In genomic region chr14:100275214-100275613, GRCh38 we compare ENCODE assay signal across 21 cellular contexts. TPM values are rescaled to one million over a fixed set of nuclear protein-coding genes. Genes with fewer than 3 reads are reported as not detected.
DNase-seq lines count a peak whose midpoint lies in the region; ATAC-seq and TF ChIP-seq lines count a peak whose summit lies in the region.
"Had no signal": no experiment of that assay in that cellular context is flagged by ENCODE, and none has a peak within 500 bp of the region (broad histone marks: within the 10 kb centered on the region; RNA-seq: fewer than 3 reads in every experiment).

No MANE protein-coding gene starts in this region.

- WGBS in mesodermal cell (ENCODE audit: insufficient coverage in 2 of 2), 2 experiments = 78 to 82% methylated on average over 4 to 6 of the region's 7 CpGs

- no peak overlapping the region for H3K27ac ChIP-seq in A673 (ENCODE audit: low read depth, low read length, poor library complexity, severe bottlenecking)
- peak overlapping the region; percentile 5 for H3K27ac ChIP-seq in CD4-positive, alpha-beta memory T cell (ENCODE audit: low read depth, low read length)
- H3K27ac ChIP-seq in mesodermal cell (ENCODE audit: low read depth, low read length, severe bottlenecking) = peak overlapping the region; percentile 41
- H3K27ac ChIP-seq: esophagus muscularis mucosa had no signal

- CTCF ChIA-PET in A673 (lab: Charles Lee) = no interaction called here
- CTCF ChIA-PET in CD4-positive, alpha-beta memory T cell (lab: Charles Lee; ENCODE audit: partially characterized antibody) = interaction anchor here (5.6 kb wide), 1 partner anchor 10 kb away, joined by 38 read pairs; no protein-coding TSS in a partner anchor

- BruUV-seq in A673 (replicated peaks; lab: Mats Ljungman, UMichigan) = no TSS peak

- peaks cover 11% of the 10 kb centered on the region for H3K36me3 ChIP-seq in A673 (ENCODE audit: insufficient read depth, low read length, poor library complexity, severe bottlenecking)
- peaks cover 26% of the 10 kb centered on the region for H3K36me3 ChIP-seq in CD4-positive, alpha-beta memory T cell (ENCODE audit: insufficient read depth, low read length)
- peaks cover 74% of the 10 kb centered on the region for H3K36me3 ChIP-seq in mesodermal cell (ENCODE audit: control insufficient read depth, insufficient read depth, low read length)

- H3K27me3 Mint-ChIP-seq in CD4-positive, alpha-beta memory T cell = no peaks in the 10 kb centered on the region
- H3K27me3 Mint-ChIP-seq in activated T-helper 1 cell treated with anti-CD3 and anti-CD28 coated beads, Interleukin-12 subunit alpha, Interleukin-12 subunit beta, Interleukin-2, Interleukin-4 antibody, amounts not matched to agents 30 ng/mL and 10 ng/mL and 1 ng/mL, durations not matched to agents 14 hours and 24 hours and 36 hours (ENCODE audit: insufficient read depth) = no peaks in the 10 kb centered on the region
- H3K27me3 Mint-ChIP-seq: IgD-negative memory B cell had no signal

- H3K4me3 Mint-ChIP-seq in CD4-positive, alpha-beta memory T cell = peak overlapping the region in 5 of 8 donors; percentile 1 to 40 (median 17)
- H3K4me3 Mint-ChIP-seq in activated T-helper 1 cell treated with anti-CD3 and anti-CD28 coated beads, Interleukin-12 subunit alpha, Interleukin-12 subunit beta, Interleukin-2, Interleukin-4 antibody, amounts not matched to agents 30 ng/mL and 10 ng/mL and 1 ng/mL, durations not matched to agents 14 hours and 24 hours and 36 hours = no peak overlapping the region
- H3K4me3 Mint-ChIP-seq: neural crest cell had no signal

- peaks cover 0 to 39% of the 10 kb centered on the region in 2 donors for H3K36me3 Mint-ChIP-seq in CD4-positive, alpha-beta memory T cell
- H3K36me3 Mint-ChIP-seq in activated T-helper 1 cell treated with anti-CD3 and anti-CD28 coated beads, Interleukin-12 subunit alpha, Interleukin-12 subunit beta, Interleukin-2, Interleukin-4 antibody, amounts not matched to agents 30 ng/mL and 10 ng/mL and 1 ng/mL, durations not matched to agents 14 hours and 24 hours and 36 hours (ENCODE audit: low read depth) = peaks cover 16% of the 10 kb centered on the region
- H3K36me3 Mint-ChIP-seq: immature natural killer cell had no signal

- H3K27ac Mint-ChIP-seq in CD4-positive, alpha-beta memory T cell = peak overlapping the region; percentile 17 to 84 (median 66)
- peak overlapping the region; percentile 8 for H3K27ac Mint-ChIP-seq in activated T-helper 1 cell treated with anti-CD3 and anti-CD28 coated beads, Interleukin-12 subunit alpha, Interleukin-12 subunit beta, Interleukin-2, Interleukin-4 antibody, amounts not matched to agents 30 ng/mL and 10 ng/mL and 1 ng/mL, durations not matched to agents 14 hours and 24 hours and 36 hours
- H3K27ac Mint-ChIP-seq: activated T-helper 2 cell treated with anti-CD3 and anti-CD28 coated beads, Interferon-gamma antibody, Interleukin-2, Interleukin-4, amounts not matched to agents 10 μg/mL and 5 μg/mL and 100 μg/mL, durations not matched to agents 14 hours and 24 hours and 36 hours had no signal

- DNase-seq in A673 (ENCODE audit: low spot score) (peak; percentile 21), NCI-H1092 treated with DMSO at 0.1 percent for 48 hours (lab: John Stamatoyannopoulos, UW) (no peak), NCI-H2107 (lab: John Stamatoyannopoulos, UW) (no peak)
- no peak for DNase-seq in CD4-positive, alpha-beta memory T cell
- DNase-seq in activated T-helper 1 cell treated with anti-CD3 and anti-CD28 coated beads, Interleukin-12 subunit alpha, Interleukin-12 subunit beta, Interleukin-2, Interleukin-4 antibody, amounts not matched to agents 30 ng/mL and 10 ng/mL and 1 ng/mL, durations not matched to agents 14 hours and 24 hours and 36 hours (ENCODE audit: low spot score) = no peak
- DNase-seq: activated CD4-positive, alpha-beta T cell treated with anti-CD3 and anti-CD28 coated beads for 48 hours; cortex of kidney; DMS153; immature natural killer cell; NCI-H187 treated with DMSO at 0.1 percent for 48 hours; NCI-H524 treated with DMSO at 0.1 percent for 48 hours; right cardiac atrium had no signal

- H3K9me3 ChIP-seq in A673 (ENCODE audit: low read depth, low read length, poor library complexity, severe bottlenecking) (no peaks in the 10 kb centered on the region), mesodermal cell (ENCODE audit: control insufficient read depth, low read length) (no peaks in the 10 kb centered on the region)
- H3K9me3 ChIP-seq in CD4-positive, alpha-beta memory T cell (ENCODE audit: control insufficient read depth in 1 of 2, low read length in 2 of 2) = no peaks in the 10 kb centered on the region
- H3K9me3 ChIP-seq: esophagus muscularis mucosa had no signal

- intact Hi-C loops in A673 (cut with micrococcal nuclease; ENCODE audit: unreplicated experiment) = no loop called here
- intact Hi-C loops in CD4-positive, alpha-beta memory T cell (cut with micrococcal nuclease) = no loop called here
- intact Hi-C loops in activated T-helper 1 cell treated with anti-CD3 and anti-CD28 coated beads, Interleukin-12 subunit alpha, Interleukin-12 subunit beta, Interleukin-2, Interleukin-4 antibody, amounts not matched to agents 30 ng/mL and 10 ng/mL and 1 ng/mL, durations not matched to agents 14 hours and 24 hours and 36 hours (cut with micrococcal nuclease) = no loop called here

- no peak overlapping the region for H3K4me3 ChIP-seq in A673 (ENCODE audit: low read depth, low read length, poor library complexity, severe bottlenecking)
- H3K4me3 ChIP-seq in CD4-positive, alpha-beta memory T cell (ENCODE audit: low read length in 2 of 2) = no peak overlapping the region
- no peak overlapping the region for H3K4me3 ChIP-seq in mesodermal cell (ENCODE audit: extremely low read depth, insufficient read depth, low read length, poor library complexity, severe bottlenecking)
- H3K4me3 ChIP-seq: esophagus muscularis mucosa, lung had no signal

- POLR2A ChIA-PET in A673 (lab: Charles Lee; ENCODE audit: low non-redundant PET) = no interaction called here
- POLR2A ChIA-PET in CD4-positive, alpha-beta memory T cell (lab: Charles Lee; ENCODE audit: partially characterized antibody) = no interaction called here

- H3K27me3 ChIP-seq in A673 (replicated peaks; ENCODE audit: insufficient read depth, low read depth, low read length, poor library complexity) = no peaks in the 10 kb centered on the region
- no peaks in the 10 kb centered on the region for H3K27me3 ChIP-seq in CD4-positive, alpha-beta memory T cell (ENCODE audit: insufficient read depth, low read length)
- H3K27me3 ChIP-seq: esophagus muscularis mucosa had no signal

- peaks cover 41 to 72% (median 56%) of the 10 kb centered on the region in 4 donors for H3K4me1 Mint-ChIP-seq in CD4-positive, alpha-beta memory T cell
- peaks cover 24% of the 10 kb centered on the region for H3K4me1 Mint-ChIP-seq in activated T-helper 1 cell treated with anti-CD3 and anti-CD28 coated beads, Interleukin-12 subunit alpha, Interleukin-12 subunit beta, Interleukin-2, Interleukin-4 antibody, amounts not matched to agents 30 ng/mL and 10 ng/mL and 1 ng/mL, durations not matched to agents 14 hours and 24 hours and 36 hours (ENCODE audit: low read depth)

- no peak for ATAC-seq in HG02571 (IDR thresholded peaks at IDR 0.05; ENCODE audit: unreplicated experiment)
- ATAC-seq: HCT116, right cardiac atrium had no signal

- H3K4me1 ChIP-seq in A673 (ENCODE audit: insufficient read depth, low read length, poor library complexity, severe bottlenecking) = no peaks in the 10 kb centered on the region
- H3K4me1 ChIP-seq in CD4-positive, alpha-beta memory T cell (ENCODE audit: insufficient read depth, low read length) = peaks cover 39% of the 10 kb centered on the region
- peaks cover 25% of the 10 kb centered on the region for H3K4me1 ChIP-seq in mesodermal cell (ENCODE audit: control insufficient read depth, insufficient read depth, low read length, poor library complexity, severe bottlenecking)

- no peak for TF ChIP-seq CTCF in A673 (conservative IDR thresholded peaks at IDR 0.05; ENCODE audit: low read depth, low read length)

- H3K9me3 Mint-ChIP-seq in CD4-positive, alpha-beta memory T cell = peaks cover 0 to 2% (median 0%) of the 10 kb centered on the region in 8 donors
- H3K9me3 Mint-ChIP-seq in activated T-helper 1 cell treated with anti-CD3 and anti-CD28 coated beads, Interleukin-12 subunit alpha, Interleukin-12 subunit beta, Interleukin-2, Interleukin-4 antibody, amounts not matched to agents 30 ng/mL and 10 ng/mL and 1 ng/mL, durations not matched to agents 14 hours and 24 hours and 36 hours = no peaks in the 10 kb centered on the region
- H3K9me3 Mint-ChIP-seq: activated T-helper 2 cell treated with anti-CD3 and anti-CD28 coated beads, Interferon-gamma antibody, Interleukin-2, Interleukin-4, amounts not matched to agents 10 μg/mL and 5 μg/mL and 100 μg/mL, durations not matched to agents 14 hours and 24 hours and 36 hours; IgD-negative memory B cell; immature natural killer cell; neural crest cell had no signal

RNA-seq across cellular contexts. Expression of gene SLC25A29, which starts 31.0 kb away (rescaled TPM):
- 49.3 and 70.1 TPM in 2 replicates for total RNA-seq in A673 (2021)
- 1 to 10 TPM; 7.9 to 8.1 TPM for total RNA-seq in CD4-positive, alpha-beta memory T cell
- polyA plus RNA-seq in CD4-positive, alpha-beta memory T cell = 1 to 10 TPM in 1 of 2 donors, under 1 TPM in 1; 0.08 to 1.5 TPM
- total RNA-seq in activated T-helper 1 cell treated with anti-CD3 and anti-CD28 coated beads, Interleukin-12 subunit alpha, Interleukin-12 subunit beta, Interleukin-2, Interleukin-4 antibody, amounts not matched to agents 30 ng/mL and 10 ng/mL and 1 ng/mL, durations not matched to agents 14 hours and 24 hours and 36 hours = 15.9 and 19.1 TPM in 2 replicates
- polyA plus RNA-seq in mesodermal cell (2013, experiment 1 of 2) = 38.7 TPM
- 32.6 TPM for polyA plus RNA-seq in mesodermal cell (2013, experiment 2 of 2)

RNA-seq across cellular contexts. Expression of gene YY1, which starts 36.3 kb away (rescaled TPM):
- 89.3 and 97.0 TPM in 2 replicates for total RNA-seq in A673 (2021)
- 10 to 100 TPM; 85.5 to 90.3 TPM for total RNA-seq in CD4-positive, alpha-beta memory T cell
- 10 to 100 TPM in 1 of 2 donors, 1 to 10 TPM in 1; 8.9 to 23.4 TPM for polyA plus RNA-seq in CD4-positive, alpha-beta memory T cell
- total RNA-seq in activated T-helper 1 cell treated with anti-CD3 and anti-CD28 coated beads, Interleukin-12 subunit alpha, Interleukin-12 subunit beta, Interleukin-2, Interleukin-4 antibody, amounts not matched to agents 30 ng/mL and 10 ng/mL and 1 ng/mL, durations not matched to agents 14 hours and 24 hours and 36 hours = 109 and 110 TPM in 2 replicates
- polyA plus RNA-seq in mesodermal cell (2013, experiment 1 of 2) = 76.3 TPM
- 79.0 TPM for polyA plus RNA-seq in mesodermal cell (2013, experiment 2 of 2)

RNA-seq across cellular contexts. Expression of gene SLC25A47, which starts 47.9 kb away (rescaled TPM):
- total RNA-seq in A673 (2021) = not detected in 2 replicates
- not detected for total RNA-seq in CD4-positive, alpha-beta memory T cell
- not detected for polyA plus RNA-seq in CD4-positive, alpha-beta memory T cell
- not detected in 2 replicates for total RNA-seq in activated T-helper 1 cell treated with anti-CD3 and anti-CD28 coated beads, Interleukin-12 subunit alpha, Interleukin-12 subunit beta, Interleukin-2, Interleukin-4 antibody, amounts not matched to agents 30 ng/mL and 10 ng/mL and 1 ng/mL, durations not matched to agents 14 hours and 24 hours and 36 hours
- polyA plus RNA-seq in mesodermal cell (2013, experiment 1 of 2) = not detected
- polyA plus RNA-seq in mesodermal cell (2013, experiment 2 of 2) = not detected
- total RNA-seq: activated T-helper 2 cell treated with anti-CD3 and anti-CD28 coated beads, Interferon-gamma antibody, Interleukin-2, Interleukin-4, amounts not matched to agents 10 μg/mL and 5 μg/mL and 100 μg/mL, durations not matched to agents 14 hours and 24 hours and 36 hours; esophagus muscularis mucosa; neural crest cell; right cardiac atrium; temporal lobe had no signal
- polyA plus RNA-seq: IgD-negative memory B cell, immature natural killer cell, right cardiac atrium had no signal
